In genomic region chr10:71015674-71016073, GRCh38 we compare ENCODE assay signal across 1 cellular context.
A peak's percentile ranks its signal among the peaks of the same experiment; 100 is the strongest.
TF ChIP-seq lines count a peak whose summit lies in the region.

No MANE protein-coding gene starts in this region.

TF ChIP-seq in HEK293, 187 proteins besides CTCF, POLR2A, EP300 and RAD21 (continued from another document):
- no peak for TF ChIP-seq ZBTB1 (tag by site-specific recombination; IDR thresholded peaks at IDR 0.05)
- peak; percentile 75 for TF ChIP-seq ZNF629 (tag by site-specific recombination; IDR thresholded peaks at IDR 0.05)
- no peak for TF ChIP-seq BCL6B (tag by site-specific recombination; IDR thresholded peaks at IDR 0.05)
- TF ChIP-seq ZNF416 (tag by site-specific recombination; IDR thresholded peaks at IDR 0.05), result no peak
- no peak for TF ChIP-seq ZSCAN16 (tag by site-specific recombination; IDR thresholded peaks at IDR 0.05)
